Comparison of ENCODE assay signal across 29 cellular contexts in genomic region chr1:193412748-193413147, GRCh38.
A peak's percentile ranks its signal among the peaks of the same experiment; 100 is the strongest.
DNase-seq lines count a peak whose midpoint lies in the region; ATAC-seq and TF ChIP-seq lines count a peak whose summit lies in the region.
"Had no signal": no experiment of that assay in that cellular context is flagged by ENCODE, and none has a peak within 500 bp of the region (broad histone marks: within the 10 kb centered on the region; RNA-seq: fewer than 3 reads in every experiment).

No MANE protein-coding gene starts in this region.

- H3K27ac ChIP-seq in CD4-positive, alpha-beta memory T cell (ENCODE audit: low read depth, low read length), result peak overlapping the region; percentile 38
- H3K27ac ChIP-seq: PC-9, VCaP had no signal

- H3K4me3 ChIP-seq in CD4-positive, alpha-beta memory T cell (ENCODE audit: low read length in 2 of 2), result no peak overlapping the region
- H3K4me3 ChIP-seq: left lung, PC-9 had no signal

- ATAC-seq in T-helper 17 cell, result peak; percentile 22
- ATAC-seq: effector memory CD8-positive, alpha-beta T cell; left lung; Right ventricle myocardium inferior had no signal

- CTCF ChIA-PET in activated CD4-positive, alpha-beta T cell treated with anti-CD3 and anti-CD28 coated beads, Interleukin-2, amount 10 ng/mL, durations not matched to agents 7 days and 5 days (lab: Charles Lee), result no interaction called here
- CTCF ChIA-PET in CD4-positive, alpha-beta memory T cell (lab: Charles Lee; ENCODE audit: partially characterized antibody), result interaction anchor here (1.2 kb wide), 1 partner anchor 50 kb away, joined by 3 read pairs; no protein-coding TSS in a partner anchor

- no peaks in the 10 kb centered on the region for H3K36me3 ChIP-seq in CD4-positive, alpha-beta memory T cell (ENCODE audit: insufficient read depth, low read length)
- H3K36me3 ChIP-seq: left lung had no signal

- no peaks in the 10 kb centered on the region for H3K9me3 ChIP-seq in CD4-positive, alpha-beta memory T cell (ENCODE audit: control insufficient read depth in 1 of 2, low read length in 2 of 2)
- peaks cover 4% of the 10 kb centered on the region for H3K9me3 ChIP-seq in T-helper 17 cell (ENCODE audit: control insufficient read depth, low read length, poor library complexity, severe bottlenecking)
- H3K9me3 ChIP-seq: left lung had no signal

- H3K27me3 Mint-ChIP-seq in activated CD4-positive, alpha-beta T cell treated with anti-CD3 and anti-CD28 coated beads, Interleukin-2, amount 10 ng/mL, durations not matched to agents 7 days and 5 days, result no peaks in the 10 kb centered on the region
- no peaks in the 10 kb centered on the region for H3K27me3 Mint-ChIP-seq in CD4-positive, alpha-beta memory T cell
- H3K27me3 Mint-ChIP-seq in T-helper 17 cell, result no peaks in the 10 kb centered on the region
- H3K27me3 Mint-ChIP-seq in mesothelial cell of epicardium (ENCODE audit: low read depth), result no peaks in the 10 kb centered on the region
- H3K27me3 Mint-ChIP-seq in progenitor cell of endocrine pancreas, result peaks cover 9% of the 10 kb centered on the region
- H3K27me3 Mint-ChIP-seq: effector memory CD8-positive, alpha-beta T cell; memory B cell; type B pancreatic cell had no signal

- H3K4me3 Mint-ChIP-seq in activated CD4-positive, alpha-beta T cell treated with anti-CD3 and anti-CD28 coated beads, Interleukin-2, amount 10 ng/mL, durations not matched to agents 7 days and 5 days, result no peak overlapping the region
- peak overlapping the region in 3 of 8 donors; percentile 33 to 91 (median 47) for H3K4me3 Mint-ChIP-seq in CD4-positive, alpha-beta memory T cell
- H3K4me3 Mint-ChIP-seq in T-helper 17 cell (peak overlapping the region; percentile 10), mesothelial cell of epicardium (no peak overlapping the region), progenitor cell of endocrine pancreas (ENCODE audit: low read depth) (no peak overlapping the region)
- H3K4me3 Mint-ChIP-seq: memory B cell, nephron progenitor cell, type B pancreatic cell had no signal

- intact Hi-C loops in CD4-positive, alpha-beta memory T cell (cut with micrococcal nuclease), result no loop called here

- TF ChIP-seq CTCF in mesothelial cell of epicardium (IDR thresholded peaks at IDR 0.05; ENCODE audit: unreplicated experiment) (no peak), progenitor cell of endocrine pancreas (IDR thresholded peaks at IDR 0.05; ENCODE audit: unreplicated experiment) (no peak)

- peak overlapping the region; percentile 91 for H3K27ac Mint-ChIP-seq in activated CD4-positive, alpha-beta T cell treated with anti-CD3 and anti-CD28 coated beads, Interleukin-2, amount 10 ng/mL, durations not matched to agents 7 days and 5 days
- H3K27ac Mint-ChIP-seq in CD4-positive, alpha-beta memory T cell, result peak overlapping the region in 6 of 7 donors; percentile 60 to 97 (median 83)
- H3K27ac Mint-ChIP-seq in T-helper 17 cell (peak overlapping the region; percentile 97), mesothelial cell of epicardium (peak overlapping the region; percentile 96), progenitor cell of endocrine pancreas (no peak overlapping the region)
- H3K27ac Mint-ChIP-seq: memory B cell, type B pancreatic cell had no signal

- POLR2A ChIA-PET in activated CD4-positive, alpha-beta T cell treated with anti-CD3 and anti-CD28 coated beads, Interleukin-2, amount 10 ng/mL, durations not matched to agents 7 days and 5 days (lab: Charles Lee), result no interaction called here
- POLR2A ChIA-PET in CD4-positive, alpha-beta memory T cell (lab: Charles Lee; ENCODE audit: partially characterized antibody), result interaction anchor here (0.9 to 9.3 kb wide), 4 partner anchors 10 to 66 kb away, joined by 3 to 117 read pairs (median 6); no protein-coding TSS in a partner anchor

- H3K4me1 ChIP-seq in CD4-positive, alpha-beta memory T cell (ENCODE audit: insufficient read depth, low read length), result peaks cover 40% of the 10 kb centered on the region

- H3K27me3 ChIP-seq in CD4-positive, alpha-beta memory T cell (ENCODE audit: insufficient read depth, low read length), result no peaks in the 10 kb centered on the region
- H3K27me3 ChIP-seq: left lung had no signal

- H3K9me3 Mint-ChIP-seq in activated CD4-positive, alpha-beta T cell treated with anti-CD3 and anti-CD28 coated beads, Interleukin-2, amount 10 ng/mL, durations not matched to agents 7 days and 5 days, result peaks cover 39% of the 10 kb centered on the region
- H3K9me3 Mint-ChIP-seq in CD4-positive, alpha-beta memory T cell, result peaks cover 0 to 18% (median 4%) of the 10 kb centered on the region in 8 donors
- H3K9me3 Mint-ChIP-seq in mesothelial cell of epicardium (peaks cover 5% of the 10 kb centered on the region), progenitor cell of endocrine pancreas (ENCODE audit: low read depth) (peaks cover 12% of the 10 kb centered on the region)
- H3K9me3 Mint-ChIP-seq: memory B cell, nephron progenitor cell had no signal

- H3K4me1 Mint-ChIP-seq in activated CD4-positive, alpha-beta T cell treated with anti-CD3 and anti-CD28 coated beads, Interleukin-2, amount 10 ng/mL, durations not matched to agents 7 days and 5 days, result peaks cover 43% of the 10 kb centered on the region
- H3K4me1 Mint-ChIP-seq in CD4-positive, alpha-beta memory T cell, result peaks cover 32 to 61% (median 45%) of the 10 kb centered on the region in 4 donors
- H3K4me1 Mint-ChIP-seq in T-helper 17 cell, result peaks cover 25% of the 10 kb centered on the region
- peaks cover 56% of the 10 kb centered on the region for H3K4me1 Mint-ChIP-seq in mesothelial cell of epicardium
- peaks cover 4% of the 10 kb centered on the region for H3K4me1 Mint-ChIP-seq in progenitor cell of endocrine pancreas (ENCODE audit: low read depth)

- no peak for DNase-seq in activated CD4-positive, alpha-beta T cell treated with anti-CD3 and anti-CD28 coated beads, Interleukin-2, amount 10 ng/mL, durations not matched to agents 7 days and 5 days
- DNase-seq in activated CD4-positive, alpha-beta T cell treated with anti-CD3 and anti-CD28 coated beads for 48 hours, result no peak
- DNase-seq in CD4-positive, alpha-beta memory T cell, result no peak
- DNase-seq in T-helper 17 cell (no peak), mesothelial cell of epicardium (ENCODE audit: low spot score in 2 of 2, unreplicated experiment in 2 of 2) (no peak), progenitor cell of endocrine pancreas (ENCODE audit: low spot score, unreplicated experiment) (no peak), C1 segment of cervical spinal cord (lab: John Stamatoyannopoulos, UW) (no peak), NCI-H2171 (lab: John Stamatoyannopoulos, UW) (no peak)
- DNase-seq: activated CD4-positive, alpha-beta T cell treated with anti-CD3 and anti-CD28 coated beads for 4 hours; AML-193; caudate nucleus; cortex of kidney; DMS79; effector memory CD8-positive, alpha-beta T cell; erythroblast; H7; left lung; NCI-H1105; NCI-H187; NCI-H526; nephron progenitor cell; PC-9; stimulated activated CD4-positive, alpha-beta T cell treated with anti-CD3 and anti-CD28 coated beads, Interleukin-4, amount 100 ng/mL, for 24 hours; substantia nigra; T1000 had no signal

- peaks cover 44% of the 10 kb centered on the region for H3K36me3 Mint-ChIP-seq in activated CD4-positive, alpha-beta T cell treated with anti-CD3 and anti-CD28 coated beads, Interleukin-2, amount 10 ng/mL, durations not matched to agents 7 days and 5 days (ENCODE audit: low read depth)
- peaks cover 8 to 11% of the 10 kb centered on the region in 2 donors for H3K36me3 Mint-ChIP-seq in CD4-positive, alpha-beta memory T cell
- peaks cover 2% of the 10 kb centered on the region for H3K36me3 Mint-ChIP-seq in T-helper 17 cell (ENCODE audit: low read depth)
- peaks cover 2% of the 10 kb centered on the region for H3K36me3 Mint-ChIP-seq in mesothelial cell of epicardium
- no peaks in the 10 kb centered on the region for H3K36me3 Mint-ChIP-seq in progenitor cell of endocrine pancreas (ENCODE audit: insufficient read depth)
- H3K36me3 Mint-ChIP-seq: memory B cell, type B pancreatic cell had no signal
